34 cellular contexts compared by ENCODE assay signal in the genomic region with DNA sequence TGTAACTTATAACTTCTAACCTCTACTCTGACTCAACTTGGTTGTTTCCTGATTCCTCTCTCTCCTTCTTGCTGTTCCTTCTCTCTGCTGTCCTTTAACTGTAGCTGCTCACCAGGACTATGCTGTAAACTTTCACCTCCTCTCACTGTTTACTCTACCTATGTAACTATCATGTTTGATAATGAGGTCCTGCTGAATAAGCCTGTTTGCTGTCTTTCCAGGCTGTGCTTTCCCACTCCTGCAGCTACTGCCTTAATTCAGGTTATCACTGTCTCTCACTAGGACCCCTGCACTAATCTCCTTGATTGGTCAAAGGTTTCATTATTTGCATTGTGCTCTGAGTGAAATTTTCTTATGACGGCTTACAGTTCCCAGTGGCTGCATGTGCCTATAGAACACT.
"Had no signal": no experiment of that assay in that cellular context is flagged by ENCODE, and none has a peak within 500 bp of the region (broad histone marks: within the 10 kb centered on the region; RNA-seq: fewer than 3 reads in every experiment).

No MANE protein-coding gene starts in this region.

- H3K36me3 Mint-ChIP-seq: activated naive CD4-positive, alpha-beta T cell treated with anti-CD3 and anti-CD28 coated beads, Interleukin-2, amount 50 U/mL, for 24 hours; activated naive CD8-positive, alpha-beta T cell treated with anti-CD3 and anti-CD28 coated beads for 36 hours had no signal

- H3K9me3 Mint-ChIP-seq: activated B cell treated with CpG ODN at 0.5 μM for 24 hours; activated naive CD4-positive, alpha-beta T cell treated with anti-CD3 and anti-CD28 coated beads, Interleukin-2, amount 50 U/mL, for 24 hours; activated naive CD8-positive, alpha-beta T cell treated with anti-CD3 and anti-CD28 coated beads for 36 hours; activated T-helper 17 cell treated with anti-CD3 and anti-CD28 coated beads, Interleukin-2, amount 50 U/mL, for 72 hours; effector memory CD8-positive, alpha-beta T cell had no signal

- H3K27me3 Mint-ChIP-seq: activated B cell treated with CpG ODN at 0.5 μM for 24 hours; activated CD8-positive, alpha-beta T cell treated with anti-CD3 and anti-CD28 coated beads for 36 hours; activated naive CD4-positive, alpha-beta T cell treated with anti-CD3 and anti-CD28 coated beads, Interleukin-2, amount 50 U/mL, for 24 hours; activated naive CD8-positive, alpha-beta T cell treated with anti-CD3 and anti-CD28 coated beads for 36 hours; activated naive CD8-positive, alpha-beta T cell treated with anti-CD3 and anti-CD28 coated beads, Interleukin-2, amount 50 U/mL, for 24 hours; activated T-helper 17 cell treated with anti-CD3 and anti-CD28 coated beads, Interleukin-2, amount 50 U/mL, for 72 hours; effector memory CD8-positive, alpha-beta T cell; T-helper 17 cell had no signal

- H3K4me1 Mint-ChIP-seq: activated B cell treated with CpG ODN at 0.5 μM for 24 hours; activated naive CD4-positive, alpha-beta T cell treated with anti-CD3 and anti-CD28 coated beads, Interleukin-2, amount 50 U/mL, for 24 hours; activated naive CD8-positive, alpha-beta T cell treated with anti-CD3 and anti-CD28 coated beads for 36 hours; activated naive CD8-positive, alpha-beta T cell treated with anti-CD3 and anti-CD28 coated beads, Interleukin-2, amount 50 U/mL, for 24 hours; activated T-helper 17 cell treated with anti-CD3 and anti-CD28 coated beads, Interleukin-2, amount 50 U/mL, for 72 hours; T-helper 17 cell had no signal

- H3K4me1 ChIP-seq: adrenal gland, body of pancreas, esophagus squamous epithelium, gastroesophageal sphincter had no signal

- H3K27ac ChIP-seq: adrenal gland, body of pancreas, epithelial cell of prostate, esophagus squamous epithelium, gastroesophageal sphincter, WERI-Rb-1 had no signal

- H3K27ac Mint-ChIP-seq: activated B cell treated with CpG ODN at 0.5 μM for 24 hours; activated CD8-positive, alpha-beta T cell treated with anti-CD3 and anti-CD28 coated beads for 36 hours; activated naive CD4-positive, alpha-beta T cell treated with anti-CD3 and anti-CD28 coated beads for 36 hours; activated naive CD4-positive, alpha-beta T cell treated with anti-CD3 and anti-CD28 coated beads, Interleukin-2, amount 50 U/mL, for 24 hours; activated naive CD8-positive, alpha-beta T cell treated with anti-CD3 and anti-CD28 coated beads for 36 hours; activated naive CD8-positive, alpha-beta T cell treated with anti-CD3 and anti-CD28 coated beads, Interleukin-2, amount 50 U/mL, for 24 hours; activated T-helper 17 cell treated with anti-CD3 and anti-CD28 coated beads, Interleukin-2, amount 50 U/mL, for 72 hours; effector memory CD8-positive, alpha-beta T cell; T-helper 17 cell; T-helper 2 cell treated with Interferon-gamma antibody and Interleukin-4, amounts not matched to agents 5 μg/mL and 100 μg/mL, for 36 hours had no signal

- H3K36me3 ChIP-seq: adrenal gland, esophagus squamous epithelium, gastroesophageal sphincter, WERI-Rb-1 had no signal

- H3K4me3 ChIP-seq: adrenal gland, body of pancreas, esophagus squamous epithelium, gastroesophageal sphincter had no signal

- H3K4me3 Mint-ChIP-seq: activated B cell treated with CpG ODN at 0.5 μM for 24 hours; activated CD8-positive, alpha-beta T cell treated with anti-CD3 and anti-CD28 coated beads for 36 hours; activated naive CD4-positive, alpha-beta T cell treated with anti-CD3 and anti-CD28 coated beads for 36 hours; activated naive CD4-positive, alpha-beta T cell treated with anti-CD3 and anti-CD28 coated beads, Interleukin-2, amount 50 U/mL, for 24 hours; activated naive CD8-positive, alpha-beta T cell treated with anti-CD3 and anti-CD28 coated beads for 36 hours; activated naive CD8-positive, alpha-beta T cell treated with anti-CD3 and anti-CD28 coated beads, Interleukin-2, amount 50 U/mL, for 24 hours; activated T-cell treated with anti-CD3 and anti-CD28 coated beads, Interleukin-2, amount 50 U/mL, for 4 hours; activated T-helper 17 cell treated with anti-CD3 and anti-CD28 coated beads, Interleukin-2, amount 50 U/mL, for 72 hours; effector memory CD8-positive, alpha-beta T cell; T-helper 17 cell; T-helper 2 cell treated with Interferon-gamma antibody and Interleukin-4, amounts not matched to agents 5 μg/mL and 100 μg/mL, for 36 hours had no signal

- H3K27me3 ChIP-seq: adrenal gland, body of pancreas, esophagus squamous epithelium, gastroesophageal sphincter had no signal

- DNase-seq: activated B cell treated with CpG ODN at 0.5 μM for 24 hours; activated CD4-positive, alpha-beta T cell treated with anti-CD3 and anti-CD28 coated beads for 48 hours; activated CD4-positive, alpha-beta T cell treated with anti-CD3 and anti-CD28 coated beads, Interleukin-2, amount 50 U/mL, for 1 hour; activated CD4-positive, alpha-beta T cell treated with anti-CD3 and anti-CD28 coated beads, Interleukin-2, amount 50 U/mL, for 48 hours; activated CD8-positive, alpha-beta memory T cell treated with anti-CD3 and anti-CD28 coated beads for 24 hours; activated CD8-positive, alpha-beta T cell treated with anti-CD3 and anti-CD28 coated beads for 36 hours; activated effector memory CD4-positive, alpha-beta T cell treated with anti-CD3 and anti-CD28 coated beads, Interleukin-2, amount 50 U/mL, for 16 hours; activated naive CD4-positive, alpha-beta T cell treated with anti-CD3 and anti-CD28 coated beads for 36 hours; activated naive CD8-positive, alpha-beta T cell treated with anti-CD3 and anti-CD28 coated beads for 36 hours; activated naive CD8-positive, alpha-beta T cell treated with anti-CD3 and anti-CD28 coated beads, Interleukin-2, amount 50 U/mL, for 24 hours; activated T-cell treated with anti-CD3 and anti-CD28 coated beads, Interleukin-2, amount 50 U/mL, for 4 hours; adrenal gland; amygdala; aorta; body of pancreas; caudate nucleus; cortex of kidney; dermis blood vessel endothelial cell; effector CD4-positive, alpha-beta T cell; effector memory CD8-positive, alpha-beta T cell; esophagus squamous epithelium; foreskin melanocyte; T-helper 1 cell; T-helper 17 cell; T1000; WERI-Rb-1 had no signal

- H3K9me3 ChIP-seq: adrenal gland, body of pancreas, esophagus squamous epithelium, gastroesophageal sphincter had no signal

- FAIRE-seq: colon, endometrium, endothelial cell of umbilical vein had no signal
